Comparison of ENCODE assay signal across 13 cellular contexts in genomic region chr10:103789771-103790201, GRCh38.
DNase-seq lines count a peak whose midpoint lies in the region; ATAC-seq and TF ChIP-seq lines count a peak whose summit lies in the region.
"Had no signal": no experiment of that assay in that cellular context is flagged by ENCODE, and none has a peak within 500 bp of the region (broad histone marks: within the 10 kb centered on the region; RNA-seq: fewer than 3 reads in every experiment).

No MANE protein-coding gene starts in this region.

- H3K23ac ChIP-seq in neuronal stem cell (ENCODE audit: low read depth, low read length, poor library complexity), result no peak overlapping the region

- H3K9ac ChIP-seq in neuronal stem cell (ENCODE audit: low read depth, low read length, poor library complexity), result no peak overlapping the region

- H3K4me3 ChIP-seq in breast epithelium (no peak overlapping the region), neuronal stem cell (ENCODE audit: low read length in 2 of 2) (no peak overlapping the region)
- H3K4me3 ChIP-seq: testis had no signal

- no peak overlapping the region for H2BK120ac ChIP-seq in neuronal stem cell (ENCODE audit: low read depth, low read length)

- H3K9me3 ChIP-seq in breast epithelium, result no peaks in the 10 kb centered on the region
- no peaks in the 10 kb centered on the region for H3K9me3 ChIP-seq in neuronal stem cell (replicated peaks in 1 of 2; ENCODE audit: control insufficient read depth in 2 of 2, insufficient read depth in 1 of 2, low read depth in 1 of 2, low read length in 2 of 2)
- H3K9me3 ChIP-seq: testis had no signal

- no peak overlapping the region for H4K8ac ChIP-seq in neuronal stem cell (ENCODE audit: low read depth, low read length)

- no peak overlapping the region for H3K4me3 Mint-ChIP-seq in activated T-helper 2 cell treated with anti-CD3 and anti-CD28 coated beads, Interferon-gamma antibody, Interleukin-2, Interleukin-4, amounts not matched to agents 10 μg/mL and 5 μg/mL and 100 μg/mL, durations not matched to agents 14 hours and 24 hours and 36 hours (ENCODE audit: low read depth)

- no peaks in the 10 kb centered on the region for H3K9me3 Mint-ChIP-seq in activated T-helper 2 cell treated with anti-CD3 and anti-CD28 coated beads, Interferon-gamma antibody, Interleukin-2, Interleukin-4, amounts not matched to agents 10 μg/mL and 5 μg/mL and 100 μg/mL, durations not matched to agents 14 hours and 24 hours and 36 hours

- H3K36me3 ChIP-seq in breast epithelium (no peaks in the 10 kb centered on the region), neuronal stem cell (replicated peaks in 1 of 2; ENCODE audit: control insufficient read depth in 2 of 2, insufficient read depth in 2 of 2, low read length in 2 of 2) (peaks cover 0 to 13% of the 10 kb centered on the region in 2 donors)

- no CpG with 5 or more reads among the region's 7 CpGs for WGBS in neuronal stem cell (ENCODE audit: extremely low coverage in 2 of 2, insufficient read length in 2 of 2, insufficient replicate concordance in 1 of 2), 2 donors

- peaks cover 7% of the 10 kb centered on the region for H3K27me3 Mint-ChIP-seq in activated T-helper 2 cell treated with anti-CD3 and anti-CD28 coated beads, Interferon-gamma antibody, Interleukin-2, Interleukin-4, amounts not matched to agents 10 μg/mL and 5 μg/mL and 100 μg/mL, durations not matched to agents 14 hours and 24 hours and 36 hours (ENCODE audit: low read depth)

- H3K14ac ChIP-seq in neuronal stem cell (ENCODE audit: low read length), result peak overlapping the region; percentile 27

- H3K4me1 ChIP-seq in breast epithelium (no peaks in the 10 kb centered on the region), neuronal stem cell (ENCODE audit: control insufficient read depth in 2 of 2, insufficient read depth in 1 of 2, low read depth in 1 of 2, low read length in 2 of 2) (peaks cover 0 to 8% of the 10 kb centered on the region in 2 donors)
- H3K4me1 ChIP-seq: testis had no signal

- peak overlapping the region; percentile 45 for H2AK5ac ChIP-seq in neuronal stem cell (ENCODE audit: low read depth, low read length)

- TF ChIP-seq POLR2A in breast epithelium (IDR thresholded peaks at IDR 0.05), result no peak

- ATAC-seq in GM21367 (IDR thresholded peaks at IDR 0.05; ENCODE audit: unreplicated experiment), result no peak

- H2AFZ ChIP-seq in neuronal stem cell (ENCODE audit: low read length), result no peak overlapping the region

- H4K91ac ChIP-seq in neuronal stem cell (ENCODE audit: low read depth, low read length, poor library complexity), result no peak overlapping the region

- intact Hi-C loops in breast epithelium (cut with DNase I; ENCODE audit: low total_unique reads), result no loop called here
- intact Hi-C loops in activated T-helper 2 cell treated with anti-CD3 and anti-CD28 coated beads, Interferon-gamma antibody, Interleukin-2, Interleukin-4, amounts not matched to agents 10 μg/mL and 5 μg/mL and 100 μg/mL, durations not matched to agents 14 hours and 24 hours and 36 hours (cut with micrococcal nuclease), result no loop called here

- no peak overlapping the region for H2BK5ac ChIP-seq in neuronal stem cell (ENCODE audit: low read length)

- DNase-seq in NCI-H2029 (lab: John Stamatoyannopoulos, UW), result peak; percentile 28
- DNase-seq in NCI-H2029 treated with DMSO at 0.1 percent for 48 hours (lab: John Stamatoyannopoulos, UW), result no peak
- DNase-seq in NCI-H146 (lab: John Stamatoyannopoulos, UW), result peak; percentile 51
- DNase-seq in breast epithelium (ENCODE audit: low spot score in 2 of 2), result peak; percentile 75 to 85
- no peak for DNase-seq in neuronal stem cell (ENCODE audit: low spot score)
- no peak for DNase-seq in DMS79 (lab: John Stamatoyannopoulos, UW)
- DNase-seq in activated T-helper 2 cell treated with anti-CD3 and anti-CD28 coated beads, Interferon-gamma antibody, Interleukin-2, Interleukin-4, amounts not matched to agents 10 μg/mL and 5 μg/mL and 100 μg/mL, durations not matched to agents 14 hours and 24 hours and 36 hours (ENCODE audit: low spot score), result no peak
- DNase-seq: activated CD8-positive, alpha-beta memory T cell treated with anti-CD3 and anti-CD28 coated beads, Interleukin-2, amount 50 U/mL, for 48 hours; aorta; NCI-H1105 treated with DMSO at 0.1 percent for 48 hours; OCI-M1; testis had no signal

- H2BK15ac ChIP-seq in neuronal stem cell (ENCODE audit: low read length), result no peak overlapping the region

- H3K27ac Mint-ChIP-seq in activated T-helper 2 cell treated with anti-CD3 and anti-CD28 coated beads, Interferon-gamma antibody, Interleukin-2, Interleukin-4, amounts not matched to agents 10 μg/mL and 5 μg/mL and 100 μg/mL, durations not matched to agents 14 hours and 24 hours and 36 hours, result no peak overlapping the region

- H3K18ac ChIP-seq in neuronal stem cell (ENCODE audit: low read length), result peak overlapping the region; percentile 51

- no peaks in the 10 kb centered on the region for H3K79me1 ChIP-seq in neuronal stem cell (ENCODE audit: low read depth, low read length)

- no peak overlapping the region for H3K4me2 ChIP-seq in neuronal stem cell (ENCODE audit: insufficient read depth, low read length, poor library complexity, severe bottlenecking)

- no peaks in the 10 kb centered on the region for H3K27me3 ChIP-seq in breast epithelium
- H3K27me3 ChIP-seq in neuronal stem cell (ENCODE audit: control insufficient read depth in 3 of 3, insufficient read depth in 3 of 3, low read depth in 1 of 3, low read length in 3 of 3), result no peaks in the 10 kb centered on the region
- H3K27me3 ChIP-seq: testis had no signal

- H3K4ac ChIP-seq in neuronal stem cell (ENCODE audit: low read length), result no peak overlapping the region

- H3K27ac ChIP-seq in breast epithelium (peak overlapping the region; percentile 4 to 74), neuronal stem cell (replicated peaks; ENCODE audit: low read length) (no peak overlapping the region)
- H3K27ac ChIP-seq: testis had no signal

- no peaks in the 10 kb centered on the region for H3K36me3 Mint-ChIP-seq in activated T-helper 2 cell treated with anti-CD3 and anti-CD28 coated beads, Interferon-gamma antibody, Interleukin-2, Interleukin-4, amounts not matched to agents 10 μg/mL and 5 μg/mL and 100 μg/mL, durations not matched to agents 14 hours and 24 hours and 36 hours (ENCODE audit: low read depth)

- peaks cover 3% of the 10 kb centered on the region for H3K4me1 Mint-ChIP-seq in activated T-helper 2 cell treated with anti-CD3 and anti-CD28 coated beads, Interferon-gamma antibody, Interleukin-2, Interleukin-4, amounts not matched to agents 10 μg/mL and 5 μg/mL and 100 μg/mL, durations not matched to agents 14 hours and 24 hours and 36 hours (ENCODE audit: low read depth)

- TF ChIP-seq CTCF in breast epithelium (IDR thresholded peaks at IDR 0.05), result no peak

- no peak overlapping the region for H2BK12ac ChIP-seq in neuronal stem cell (ENCODE audit: low read length)

Comparison
In these comparisons a context has a peak if more than half of its experiments do, and no peak if none do; other contexts are left out.
1. DNase-seq: peak in NCI-H2029 (single experiment), NCI-H146 (single experiment) and breast epithelium (2 of 2); none in NCI-H2029 treated with DMSO at 0.1 percent for 48 hours (single experiment), neuronal stem cell (single experiment), DMS79 (single experiment) and activated T-helper 2 cell treated with anti-CD3 and anti-CD28 coated beads, Interferon-gamma antibody, Interleukin-2, Interleukin-4, amounts not matched to agents 10 μg/mL and 5 μg/mL and 100 μg/mL, durations not matched to agents 14 hours and 24 hours and 36 hours (single experiment).